In genomic region chr7:103988468-103989199, GRCh38 we compare ENCODE assay signal across 1 cellular context.
A peak's percentile ranks its signal among the peaks of the same experiment; 100 is the strongest.
TF ChIP-seq lines count a peak whose summit lies in the region.

No MANE protein-coding gene starts in this region.

TF ChIP-seq in HepG2, 621 proteins besides CTCF, POLR2A, EP300 and RAD21 (continued from another document and continues in another):
- TF ChIP-seq ARID4A (CRISPR knock-in tag; IDR thresholded peaks at IDR 0.05; ENCODE audit: borderline replicate concordance) = 0 out of 2 replicates have a peak, but pooled peaks have one; percentile 6
- peak; percentile 24; the same call in 1 of the 2 replicates for TF ChIP-seq SAP130 (CRISPR knock-in tag; IDR thresholded peaks at IDR 0.05; ENCODE audit: low read depth)
- TF ChIP-seq UBTF (CRISPR knock-in tag; IDR thresholded peaks at IDR 0.05) = peak; percentile 58
- no peak for TF ChIP-seq ZNF83 (CRISPR knock-in tag; IDR thresholded peaks at IDR 0.05; ENCODE audit: borderline replicate concordance)
- TF ChIP-seq KMT2A (CRISPR knock-in tag; IDR thresholded peaks at IDR 0.05) = 0 out of 2 replicates have a peak, but pooled peaks have one; percentile 50
- TF ChIP-seq FOXK2 (IDR thresholded peaks at IDR 0.05) = no peak
- 0 out of 2 replicates have a peak, but pooled peaks have one; percentile 7 for TF ChIP-seq ZNF441 (CRISPR knock-in tag; IDR thresholded peaks at IDR 0.05; ENCODE audit: borderline replicate concordance)
- no peak for TF ChIP-seq BRD4 (CRISPR knock-in tag; IDR thresholded peaks at IDR 0.05)
- TF ChIP-seq MYPOP (CRISPR knock-in tag; IDR thresholded peaks at IDR 0.05) = peak; percentile 5; the same call in 1 of the 2 replicates
- TF ChIP-seq SOX13 (IDR thresholded peaks at IDR 0.05) = no peak
- TF ChIP-seq SOX13 (CRISPR knock-in tag; conservative IDR thresholded peaks at IDR 0.05 in 1 of 2, IDR thresholded peaks at IDR 0.05 in 1 of 2) = no peak
- no peak for TF ChIP-seq SIN3A (IDR thresholded peaks at IDR 0.05; ENCODE audit: borderline replicate concordance, low read depth, low read length)
- 0 out of 2 replicates have a peak, but pooled peaks have one; percentile 48 for TF ChIP-seq ZNF816 (CRISPR knock-in tag; IDR thresholded peaks at IDR 0.05; ENCODE audit: borderline replicate concordance)
- no peak for TF ChIP-seq FOXA3 (CRISPR knock-in tag; IDR thresholded peaks at IDR 0.05)
- TF ChIP-seq POLR2G (IDR thresholded peaks at IDR 0.05; ENCODE audit: low read depth, low read length) = peak; percentile 62; the same call in 1 of the 2 replicates
- TF ChIP-seq ZNF44 (CRISPR knock-in tag; IDR thresholded peaks at IDR 0.05) = no peak
- 0 out of 2 replicates have a peak, but pooled peaks have one; percentile 20 for TF ChIP-seq HNF1B (CRISPR knock-in tag; IDR thresholded peaks at IDR 0.05)
- 0 out of 2 replicates have a peak, but pooled peaks have one; percentile 28 for TF ChIP-seq PCBP1 (IDR thresholded peaks at IDR 0.05; ENCODE audit: borderline replicate concordance, low read depth, low read length)
- TF ChIP-seq U2AF1 (optimal IDR thresholded peaks at IDR 0.05; ENCODE audit: low read depth, low read length) = peak; percentile 54
- TF ChIP-seq ZNF335 (CRISPR knock-in tag; IDR thresholded peaks at IDR 0.05) = no peak
- no peak for TF ChIP-seq ZNF292 (CRISPR knock-in tag; IDR thresholded peaks at IDR 0.05; ENCODE audit: borderline replicate concordance, low read depth)
- no peak for TF ChIP-seq KIAA2018 (CRISPR knock-in tag; IDR thresholded peaks at IDR 0.05; ENCODE audit: borderline replicate concordance)
- TF ChIP-seq ZNF431 (CRISPR knock-in tag; IDR thresholded peaks at IDR 0.05; ENCODE audit: borderline replicate concordance, low read depth) = no peak
- 0 out of 2 replicates have a peak, but pooled peaks have one; percentile 11 for TF ChIP-seq THRA (CRISPR knock-in tag; IDR thresholded peaks at IDR 0.05; ENCODE audit: borderline replicate concordance)
- TF ChIP-seq ZNF563 (CRISPR knock-in tag; IDR thresholded peaks at IDR 0.05) = no peak
- peak; percentile 89 for TF ChIP-seq ZNF800 (CRISPR knock-in tag; IDR thresholded peaks at IDR 0.05)
- 0 out of 2 replicates have a peak, but pooled peaks have one; percentile 3 for TF ChIP-seq ZBTB42 (CRISPR knock-in tag; IDR thresholded peaks at IDR 0.05)
- TF ChIP-seq GABPA (IDR thresholded peaks at IDR 0.05; ENCODE audit: low read depth, low read length) = no peak
- TF ChIP-seq GABPA (CRISPR knock-in tag; IDR thresholded peaks at IDR 0.05; ENCODE audit: low read depth) = no peak
- peak; percentile 88 for TF ChIP-seq RBM22 (optimal IDR thresholded peaks at IDR 0.05; ENCODE audit: low read length)
- TF ChIP-seq ZXDC (CRISPR knock-in tag; IDR thresholded peaks at IDR 0.05) = no peak
